Comparison of ENCODE assay signal across 1 cellular context in genomic region chrX:153776611-153777045, GRCh38.
TF ChIP-seq lines count a peak whose summit lies in the region.

No MANE protein-coding gene starts in this region.

TF ChIP-seq in HCT116, 20 proteins besides CTCF, POLR2A, EP300 and RAD21:
- TF ChIP-seq MAX (IDR thresholded peaks at IDR 0.05) (no peak), YY1 (IDR thresholded peaks at IDR 0.05; ENCODE audit: extremely low read depth, insufficient replicate concordance, low read depth, low read length) (no peak), EZH2phosphoT487 (IDR thresholded peaks at IDR 0.05; ENCODE audit: borderline replicate concordance) (no peak), FOSL1 (IDR thresholded peaks at IDR 0.05; ENCODE audit: low read depth) (no peak), SP1 (IDR thresholded peaks at IDR 0.05; ENCODE audit: low read depth) (0 out of 2 replicates have a peak, but pooled peaks have one; percentile 38), EZH2 (IDR thresholded peaks at IDR 0.05) (no peak)
